Comparison of ENCODE assay signal across 3 cellular contexts in genomic region chr10:107650939-107651338, GRCh38.
"Had no signal": no experiment of that assay in that cellular context is flagged by ENCODE, and none has a peak within 500 bp of the region (broad histone marks: within the 10 kb centered on the region; RNA-seq: fewer than 3 reads in every experiment).

No MANE protein-coding gene starts in this region.

- ATAC-seq: GM12878 had no signal

- H3K4me3 ChIP-seq: GM12878 had no signal

- DNase-seq: GDM1, GF-D8 had no signal
